Comparison of ENCODE assay signal across 9 cellular contexts in genomic region chr10:24503627-24504320, GRCh38.
DNase-seq lines count a peak whose midpoint lies in the region; ATAC-seq and TF ChIP-seq lines count a peak whose summit lies in the region.
"Had no signal": no experiment of that assay in that cellular context is flagged by ENCODE, and none has a peak within 500 bp of the region (broad histone marks: within the 10 kb centered on the region; RNA-seq: fewer than 3 reads in every experiment).

No MANE protein-coding gene starts in this region.

- H3K9me3 Mint-ChIP-seq in endothelial cell (ENCODE audit: unreplicated experiment) (no peaks in the 10 kb centered on the region), osteocyte (ENCODE audit: unreplicated experiment) (no peaks in the 10 kb centered on the region)

- intact Hi-C loops in sigmoid colon (cut with DNase I), result no loop called here

- no peaks in the 10 kb centered on the region for H3K4me1 ChIP-seq in sigmoid colon

- no peaks in the 10 kb centered on the region for H3K27me3 ChIP-seq in sigmoid colon

- peak overlapping the region in 1 of 4 donors; percentile 10 for H3K27ac ChIP-seq in sigmoid colon

- no peak overlapping the region for H3K4me3 Mint-ChIP-seq in endothelial cell (ENCODE audit: unreplicated experiment)
- H3K4me3 Mint-ChIP-seq in osteocyte (ENCODE audit: unreplicated experiment), result no peak overlapping the region
- H3K4me3 Mint-ChIP-seq: naive B cell had no signal

- no peaks in the 10 kb centered on the region for H3K9me3 ChIP-seq in sigmoid colon

- TF ChIP-seq CTCF in endothelial cell (IDR thresholded peaks at IDR 0.05; ENCODE audit: unreplicated experiment) (peak; percentile 60), osteocyte (IDR thresholded peaks at IDR 0.05) (peak; percentile 82), sigmoid colon (IDR thresholded peaks at IDR 0.05) (peak in 2 of 4 experiments; percentile 29 to 33)

- DNase-seq in CMK (ENCODE audit: low read depth) (peak; percentile 4), RPMI8226 (peak; percentile 69), endothelial cell (ENCODE audit: low spot score) (peak; percentile 54), osteocyte (ENCODE audit: extremely low spot score, unreplicated experiment) (no peak), amniotic stem cell (lab: John Stamatoyannopoulos, UW) (no peak), sigmoid colon (no peak)
- DNase-seq: naive B cell had no signal

- no peak for TF ChIP-seq EP300 in sigmoid colon (IDR thresholded peaks at IDR 0.05)

- no peak overlapping the region for H3K27ac Mint-ChIP-seq in endothelial cell (ENCODE audit: unreplicated experiment)
- H3K27ac Mint-ChIP-seq in osteocyte (ENCODE audit: unreplicated experiment), result no peak overlapping the region
- H3K27ac Mint-ChIP-seq: naive B cell had no signal

- peak; percentile 91 for ATAC-seq in GM18511 (IDR thresholded peaks at IDR 0.05; ENCODE audit: unreplicated experiment)
- ATAC-seq in HG03354 (IDR thresholded peaks at IDR 0.05; ENCODE audit: poor library complexity, severe bottlenecking, unreplicated experiment), result peak; percentile 74

- no peak overlapping the region for H3K4me3 ChIP-seq in sigmoid colon

- TF ChIP-seq POLR2A in sigmoid colon (IDR thresholded peaks at IDR 0.05), result no peak

- peaks cover 21% of the 10 kb centered on the region for H3K36me3 Mint-ChIP-seq in endothelial cell (ENCODE audit: low read depth, unreplicated experiment)
- peaks cover 3% of the 10 kb centered on the region for H3K36me3 Mint-ChIP-seq in osteocyte (ENCODE audit: unreplicated experiment)
- H3K36me3 Mint-ChIP-seq: naive B cell had no signal

- peaks cover 0 to 15% (median 2%) of the 10 kb centered on the region in 4 donors for H3K36me3 ChIP-seq in sigmoid colon

- WGBS in sigmoid colon, 2 donors, result 39 to 49% methylated on average over 11 of the region's 11 CpGs

- H3K27me3 Mint-ChIP-seq in endothelial cell (ENCODE audit: unreplicated experiment) (peaks cover 1% of the 10 kb centered on the region), osteocyte (ENCODE audit: unreplicated experiment) (peaks cover 21% of the 10 kb centered on the region)
- H3K27me3 Mint-ChIP-seq: naive B cell had no signal

- H3K4me1 Mint-ChIP-seq in endothelial cell (ENCODE audit: unreplicated experiment) (no peaks in the 10 kb centered on the region), osteocyte (ENCODE audit: unreplicated experiment) (peaks cover 2% of the 10 kb centered on the region)
- H3K4me1 Mint-ChIP-seq: naive B cell had no signal

Comparison
In these comparisons a context has a peak if more than half of its experiments do, and no peak if none do; other contexts are left out.
1. DNase-seq: peak in CMK (single experiment), RPMI8226 (single experiment) and endothelial cell (single experiment); none in osteocyte (single experiment), amniotic stem cell (single experiment) and sigmoid colon (single experiment).